Comparison of ENCODE assay signal across 8 cellular contexts in the genomic region with DNA sequence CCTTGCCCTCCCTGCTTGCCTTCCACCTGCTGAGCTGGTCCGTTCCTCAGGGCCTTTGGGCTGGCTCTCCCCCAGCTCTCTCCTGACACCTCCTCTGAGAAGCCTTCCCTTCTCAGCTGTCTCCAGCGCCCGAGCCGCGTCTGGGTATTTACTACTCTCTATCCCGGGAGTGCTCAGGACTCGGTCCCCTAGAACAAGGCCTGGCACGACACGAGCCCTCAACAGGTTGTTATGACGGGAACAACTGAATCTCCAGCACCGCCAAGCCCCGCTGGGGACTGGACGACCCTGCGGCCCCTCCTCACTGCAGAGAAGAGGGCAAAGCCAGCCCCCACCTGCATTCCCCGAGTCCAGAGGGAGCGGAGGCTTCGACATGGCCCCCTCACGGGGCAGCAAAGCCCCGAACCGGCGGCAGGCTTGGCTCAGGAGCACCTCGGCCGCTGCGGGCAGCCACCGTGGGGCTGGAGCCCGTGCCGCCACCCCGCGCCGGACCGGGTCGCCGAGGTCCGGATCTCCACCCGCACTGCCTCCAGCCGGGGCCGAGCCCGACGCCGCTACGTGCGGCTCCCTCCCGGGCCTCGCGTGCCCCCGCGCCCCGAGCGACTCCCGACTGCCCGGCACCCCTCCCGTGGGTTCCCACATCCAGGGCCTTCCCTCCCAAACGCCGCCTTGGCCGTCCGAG. TPM values are rescaled to one million over a fixed set of nuclear protein-coding genes. Genes with fewer than 3 reads are reported as not detected.
A peak's percentile ranks its signal among the peaks of the same experiment; 100 is the strongest.
DNase-seq lines count a peak whose midpoint lies in the region; ATAC-seq and TF ChIP-seq lines count a peak whose summit lies in the region.

No MANE protein-coding gene starts in this region.

- ATAC-seq in DND-41 (ENCODE audit: insufficient read depth, low read depth) (peak; percentile 2), GM21737 (IDR thresholded peaks at IDR 0.05; ENCODE audit: unreplicated experiment) (peak; percentile 5)

- H3K4me2 ChIP-seq in DND-41 (ENCODE audit: insufficient read depth, low read length) (peak overlapping the region; percentile 85), PC-9 (peak overlapping the region; percentile 91)

- H2AFZ ChIP-seq in DND-41 (ENCODE audit: low read depth, low read length) (peak overlapping the region; percentile 87), PC-9 (peak overlapping the region; percentile 77)

- intact Hi-C loops in PC-9 (cut with micrococcal nuclease; ENCODE audit: unreplicated experiment) = loop anchor here (2.0 to 10.0 kb wide), 6 partner anchors 83 to 895 kb away; partner anchors contain the start of genes ABTB1 and SEC61A1
- intact Hi-C loops in dendritic cell treated with granulocyte-macrophage colony-stimulating factor and Interleukin-4, amounts not matched to agents 40 ng/mL and 50 ng/mL, for 4 days (cut with micrococcal nuclease) = loop anchor here (1.0 to 5.0 kb wide), 3 partner anchors 9 to 147 kb away; partner anchors contain the start of genes ABTB1 and MCM2
- intact Hi-C loops in tibial artery (cut with DNase I; ENCODE audit: low total_unique reads) = loop anchor here (5.0 kb wide), 1 partner anchor 83 kb away; the partner anchor contains the start of gene ABTB1

- peak overlapping the region; percentile 95 for H3K9ac ChIP-seq in DND-41 (ENCODE audit: low read depth, low read length)

- peaks cover 64% of the 10 kb centered on the region for H3K4me1 Mint-ChIP-seq in dendritic cell treated with granulocyte-macrophage colony-stimulating factor and Interleukin-4, amounts not matched to agents 40 ng/mL and 50 ng/mL, for 4 days (ENCODE audit: low read depth)

- no peaks in the 10 kb centered on the region for H3K9me2 ChIP-seq in PC-9 (ENCODE audit: insufficient read depth)

- H3K27ac Mint-ChIP-seq in dendritic cell treated with granulocyte-macrophage colony-stimulating factor and Interleukin-4, amounts not matched to agents 40 ng/mL and 50 ng/mL, for 4 days = peak overlapping the region; percentile 98

- H4K20me1 ChIP-seq in DND-41 (ENCODE audit: insufficient read depth, low read length) = peaks cover 50% of the 10 kb centered on the region
- H4K20me1 ChIP-seq in PC-9 (ENCODE audit: insufficient read depth) = peaks cover 11% of the 10 kb centered on the region

- DNase-seq in DND-41 (peak; percentile 24), PC-9 (no peak), medulla oblongata (ENCODE audit: extremely low spot score) (peak; percentile 14), tibial artery (peak in 1 of 2 donors; percentile 74), UCSD-AML1 (lab: John Stamatoyannopoulos, UW; ENCODE audit: unreplicated experiment) (no peak), cortex of kidney (lab: John Stamatoyannopoulos, UW) (no peak)

- peaks cover 18% of the 10 kb centered on the region for H3F3A ChIP-seq in PC-9 (ENCODE audit: insufficient read depth, low read depth)

- H3K27ac ChIP-seq in DND-41 (ENCODE audit: low read length) = peak overlapping the region; percentile 88
- peak overlapping the region; percentile 92; the same call in 1 of the 2 replicates for H3K27ac ChIP-seq in PC-9
- H3K27ac ChIP-seq in tibial artery = peak overlapping the region; percentile 94 to 97

- no peaks in the 10 kb centered on the region for H3K9me3 Mint-ChIP-seq in dendritic cell treated with granulocyte-macrophage colony-stimulating factor and Interleukin-4, amounts not matched to agents 40 ng/mL and 50 ng/mL, for 4 days

- peaks cover 12% of the 10 kb centered on the region for H3K36me3 ChIP-seq in DND-41 (ENCODE audit: insufficient read depth, low read length)
- no peaks in the 10 kb centered on the region for H3K36me3 ChIP-seq in PC-9 (ENCODE audit: low read depth)
- no peaks in the 10 kb centered on the region for H3K36me3 ChIP-seq in tibial artery

- H3K4me1 ChIP-seq in DND-41 (ENCODE audit: insufficient read depth, low read length) (peaks cover 31% of the 10 kb centered on the region), PC-9 (replicated peaks; ENCODE audit: insufficient read depth) (peaks cover 22% of the 10 kb centered on the region), tibial artery (peaks cover 0 to 54% (median 32%) of the 10 kb centered on the region in 4 donors)

- peaks cover 38% of the 10 kb centered on the region for H3K36me3 Mint-ChIP-seq in dendritic cell treated with granulocyte-macrophage colony-stimulating factor and Interleukin-4, amounts not matched to agents 40 ng/mL and 50 ng/mL, for 4 days (ENCODE audit: low read depth)

- BruUV-seq in PC-9 (replicated peaks; lab: Mats Ljungman, UMichigan) = TSS peak; percentile 22

- H3K9me3 ChIP-seq in DND-41 (ENCODE audit: insufficient read depth, low read length, severe bottlenecking) (no peaks in the 10 kb centered on the region), PC-9 (ENCODE audit: insufficient read depth, low read depth) (no peaks in the 10 kb centered on the region), tibial artery (no peaks in the 10 kb centered on the region)

- TF ChIP-seq CTCF in DND-41 (IDR thresholded peaks at IDR 0.05; ENCODE audit: borderline replicate concordance, extremely low read depth, low read length, poor library complexity, severe bottlenecking) (no peak), PC-9 (conservative IDR thresholded peaks at IDR 0.05) (no peak), tibial artery (IDR thresholded peaks at IDR 0.05) (no peak)

- POLR2A ChIA-PET in PC-9 (lab: Charles Lee; ENCODE audit: unreplicated experiment) = interaction anchor here (0.5 to 0.6 kb wide), 3 partner anchors 14 to 1113 kb away, joined by 3 to 5 read pairs (median 3); no protein-coding TSS in a partner anchor

- H3K79me2 ChIP-seq in DND-41 (ENCODE audit: insufficient read depth, low read length) (peaks cover 57% of the 10 kb centered on the region), PC-9 (ENCODE audit: low read depth) (peaks cover 38% of the 10 kb centered on the region)

- H3K27me3 ChIP-seq in DND-41 (ENCODE audit: insufficient read depth, low read length, poor library complexity) (no peaks in the 10 kb centered on the region), PC-9 (ENCODE audit: insufficient read depth, low read depth) (no peaks in the 10 kb centered on the region), tibial artery (no peaks in the 10 kb centered on the region)

- H3K4me3 ChIP-seq in DND-41 (ENCODE audit: low read depth in 1 of 2, low read length in 2 of 2) (peak overlapping the region; percentile 84 to 94), PC-9 (peak overlapping the region; percentile 70), tibial artery (peak overlapping the region; percentile 88 to 98)

- CTCF ChIA-PET in PC-9 (lab: Charles Lee) = interaction anchor here (0.8 kb wide), 1 partner anchor 94 kb away, joined by 3 read pairs; no protein-coding TSS in a partner anchor

- H3K4me3 Mint-ChIP-seq in dendritic cell treated with granulocyte-macrophage colony-stimulating factor and Interleukin-4, amounts not matched to agents 40 ng/mL and 50 ng/mL, for 4 days = peak overlapping the region; percentile 87

- H3K27me3 Mint-ChIP-seq in dendritic cell treated with granulocyte-macrophage colony-stimulating factor and Interleukin-4, amounts not matched to agents 40 ng/mL and 50 ng/mL, for 4 days = no peaks in the 10 kb centered on the region

RNA-seq across cellular contexts. Expression of gene TPRA1, which starts 0.8 kb away (rescaled TPM):
- total RNA-seq in PC-9 (2021) = 58.5 and 66.5 TPM in 2 replicates

RNA-seq across cellular contexts. Expression of gene MCM2, which starts 8.5 kb away (rescaled TPM):
- 108 and 137 TPM in 2 replicates for total RNA-seq in PC-9 (2021)

RNA-seq across cellular contexts. Expression of gene PODXL2, which starts 39.2 kb away (rescaled TPM):
- 11.9 and 12.1 TPM in 2 replicates for total RNA-seq in PC-9 (2021)

Comparison
In these comparisons a context has a peak if more than half of its experiments do, and no peak if none do; other contexts are left out.
1. DNase-seq: peak in DND-41 (single experiment) and medulla oblongata (single experiment); none in PC-9 (0 of 2), UCSD-AML1 (single experiment) and cortex of kidney (single experiment).
2. Peak in every context shown above with its lines, with median percentiles within 50 percentile points of each other: H3K27ac ChIP-seq and H3K4me3 ChIP-seq.